Comparison of ENCODE assay signal across 22 cellular contexts in the genomic region with DNA sequence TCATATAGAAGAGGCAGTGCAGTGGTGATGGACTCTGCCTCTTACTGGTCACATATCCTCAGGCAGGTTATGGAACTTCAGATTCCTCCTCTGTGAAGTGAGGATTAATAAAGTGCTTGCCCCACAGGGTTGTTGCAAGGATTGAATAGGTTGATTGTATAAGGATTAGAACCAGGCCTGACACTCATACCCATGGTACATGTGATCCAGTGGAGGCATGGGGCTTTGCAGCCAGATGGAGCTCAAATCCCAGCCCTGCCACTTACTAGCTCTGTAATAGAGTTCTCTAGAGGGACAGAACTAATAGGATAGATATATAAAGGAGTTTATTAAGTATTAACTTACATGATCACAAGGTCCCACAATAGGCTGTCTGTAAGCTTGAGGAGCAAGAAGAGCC.
"Had no signal": no experiment of that assay in that cellular context is flagged by ENCODE, and none has a peak within 500 bp of the region (broad histone marks: within the 10 kb centered on the region; RNA-seq: fewer than 3 reads in every experiment).

No MANE protein-coding gene starts in this region.

- H3K36me3 Mint-ChIP-seq: activated CD8-positive, alpha-beta memory T cell treated with anti-CD3 and anti-CD28 coated beads, Interleukin-2, amount 10 ng/mL, durations not matched to agents 7 days and 5 days; activated naive CD8-positive, alpha-beta T cell; brain had no signal

- DNase-seq: activated CD4-positive, alpha-beta T cell treated with anti-CD3 and anti-CD28 coated beads for 4 hours; activated CD4-positive, alpha-beta T cell treated with anti-CD3 and anti-CD28 coated beads, Interleukin-2, amount 50 U/mL, for 4 hours; activated CD8-positive, alpha-beta memory T cell treated with anti-CD3 and anti-CD28 coated beads, Interleukin-2, amount 10 ng/mL, durations not matched to agents 7 days and 5 days; activated gamma-delta T cell; activated naive CD4-positive, alpha-beta T cell treated with anti-CD3 and anti-CD28 coated beads for 36 hours; activated T-cell treated with anti-CD3 and anti-CD28 coated beads, Interleukin-2, amount 50 U/mL, for 24 hours; MG63; NCI-H1105; NCI-H1436; NCI-H1694 treated with DMSO at 0.1 percent for 48 hours; NCI-H2081; NCI-H510A treated with DMSO at 0.1 percent for 48 hours; NCI-H69; PC-3; SIG-M5; T-helper 1 cell had no signal

- H3K27ac Mint-ChIP-seq: activated CD8-positive, alpha-beta memory T cell treated with anti-CD3 and anti-CD28 coated beads, Interleukin-2, amount 10 ng/mL, durations not matched to agents 7 days and 5 days; activated naive CD4-positive, alpha-beta T cell treated with anti-CD3 and anti-CD28 coated beads for 36 hours; activated naive CD8-positive, alpha-beta T cell; activated T-cell treated with anti-CD3 and anti-CD28 coated beads, Interleukin-2, amount 50 U/mL, for 24 hours; activated T-helper 17 cell treated with anti-CD3 and anti-CD28 coated beads, Interleukin-2, amount 50 U/mL, for 72 hours; brain had no signal

- H3K36me3 ChIP-seq: cardiac muscle cell, MG63 had no signal

- H3K4me3 Mint-ChIP-seq: activated CD8-positive, alpha-beta memory T cell treated with anti-CD3 and anti-CD28 coated beads, Interleukin-2, amount 10 ng/mL, durations not matched to agents 7 days and 5 days; activated naive CD4-positive, alpha-beta T cell treated with anti-CD3 and anti-CD28 coated beads for 36 hours; activated naive CD8-positive, alpha-beta T cell; activated T-cell treated with anti-CD3 and anti-CD28 coated beads, Interleukin-2, amount 50 U/mL, for 24 hours; activated T-helper 17 cell treated with anti-CD3 and anti-CD28 coated beads, Interleukin-2, amount 50 U/mL, for 72 hours; brain had no signal

- H3K4me3 ChIP-seq: cardiac muscle cell, MG63, SK-N-MC had no signal

- H3K27ac ChIP-seq: cardiac muscle cell, SK-N-MC had no signal

- ATAC-seq: activated CD4-positive, CD25-positive, alpha-beta regulatory T cell treated with anti-CD3 and anti-CD28 coated beads, Interleukin-2, amount 50 U/mL, for 24 hours; activated CD8-positive, alpha-beta memory T cell treated with anti-CD3 and anti-CD28 coated beads, Interleukin-2, amount 10 ng/mL, durations not matched to agents 7 days and 5 days; activated T-helper 17 cell treated with anti-CD3 and anti-CD28 coated beads, Interleukin-2, amount 50 U/mL, for 72 hours; PC-3 had no signal

- H3K27me3 ChIP-seq: cardiac muscle cell, MG63 had no signal

- H3K9me3 Mint-ChIP-seq: activated naive CD4-positive, alpha-beta T cell treated with anti-CD3 and anti-CD28 coated beads for 36 hours; activated T-cell treated with anti-CD3 and anti-CD28 coated beads, Interleukin-2, amount 50 U/mL, for 24 hours; activated T-helper 17 cell treated with anti-CD3 and anti-CD28 coated beads, Interleukin-2, amount 50 U/mL, for 72 hours; brain had no signal

- H3K4me1 Mint-ChIP-seq: activated T-helper 17 cell treated with anti-CD3 and anti-CD28 coated beads, Interleukin-2, amount 50 U/mL, for 72 hours had no signal
